29 cellular contexts compared by ENCODE assay signal in genomic region chr20:62572980-62573379, GRCh38.
"Had no signal": no experiment of that assay in that cellular context is flagged by ENCODE, and none has a peak within 500 bp of the region (broad histone marks: within the 10 kb centered on the region; RNA-seq: fewer than 3 reads in every experiment).

No MANE protein-coding gene starts in this region.

- H3K4me3 ChIP-seq: hepatocyte, transverse colon had no signal

- H3K36me3 Mint-ChIP-seq: activated naive CD8-positive, alpha-beta T cell; mesothelial cell of epicardium; naive thymus-derived CD4-positive, alpha-beta T cell had no signal

- H3K9me3 ChIP-seq: transverse colon had no signal

- H2AFZ ChIP-seq: hepatocyte, parathyroid adenoma had no signal

- FAIRE-seq: bronchial epithelial cell, colon, endometrium, frontal cortex, keratinocyte had no signal

- H3K27ac ChIP-seq: epithelial cell of prostate, hepatocyte, parathyroid adenoma, transverse colon had no signal

- H3K4me1 Mint-ChIP-seq: central memory CD8-positive, alpha-beta T cell; mesothelial cell of epicardium had no signal

- H3K4me2 ChIP-seq: hepatocyte had no signal

- H3K79me2 ChIP-seq: hepatocyte, parathyroid adenoma had no signal

- H3K4me1 ChIP-seq: transverse colon had no signal

- H3K9ac ChIP-seq: parathyroid adenoma had no signal

- H3K9me3 Mint-ChIP-seq: activated T-cell treated with anti-CD3 and anti-CD28 coated beads, Interleukin-2, amount 50 U/mL, for 4 hours; activated T-helper 2 cell treated with anti-CD3 and anti-CD28 coated beads, Interferon-gamma antibody, Interleukin-2, Interleukin-4, amounts not matched to agents 10 μg/mL and 5 μg/mL and 100 μg/mL, durations not matched to agents 14 hours and 24 hours and 36 hours; central memory CD8-positive, alpha-beta T cell; mesothelial cell of epicardium had no signal

- ATAC-seq: activated T-cell treated with anti-CD3 and anti-CD28 coated beads, Interleukin-2, amount 50 U/mL, for 4 hours; left cardiac atrium; naive thymus-derived CD4-positive, alpha-beta T cell; right cardiac atrium; WTC11 had no signal

- DNase-seq: activated CD4-positive, alpha-beta memory T cell treated with anti-CD3 and anti-CD28 coated beads, Interleukin-2, amount 10 ng/mL, durations not matched to agents 7 days and 5 days; activated CD4-positive, alpha-beta T cell treated with anti-CD3 and anti-CD28 coated beads for 1 hour; activated CD4-positive, alpha-beta T cell treated with anti-CD3 and anti-CD28 coated beads, Interleukin-2, amount 10 ng/mL, durations not matched to agents 7 days and 5 days; activated CD8-positive, alpha-beta memory T cell treated with anti-CD3 and anti-CD28 coated beads, Interleukin-2, amount 50 U/mL, for 48 hours; activated T-cell treated with anti-CD3 and anti-CD28 coated beads, Interleukin-2, amount 50 U/mL, for 4 hours; anterior cingulate cortex; effector CD8-positive, alpha-beta T cell; left cardiac atrium; mammary epithelial cell; naive thymus-derived CD4-positive, alpha-beta T cell; occipital lobe; right cardiac atrium; stimulated activated CD4-positive, alpha-beta T cell treated with anti-CD3 and anti-CD28 coated beads, Interleukin-2, amount 100 ng/mL, for 48 hours; stimulated activated naive CD4-positive, alpha-beta T cell treated with Interleukin-2 at 50 U/mL for 16 hours; T-helper 2 cell; transverse colon had no signal

- H3K4me3 Mint-ChIP-seq: activated CD4-positive, alpha-beta memory T cell treated with anti-CD3 and anti-CD28 coated beads, Interleukin-2, amount 10 ng/mL, durations not matched to agents 7 days and 5 days; activated CD4-positive, alpha-beta T cell treated with anti-CD3 and anti-CD28 coated beads, Interleukin-2, amount 10 ng/mL, durations not matched to agents 7 days and 5 days; activated naive CD8-positive, alpha-beta T cell; activated T-cell treated with anti-CD3 and anti-CD28 coated beads, Interleukin-2, amount 50 U/mL, for 4 hours; central memory CD8-positive, alpha-beta T cell; mesothelial cell of epicardium; naive thymus-derived CD4-positive, alpha-beta T cell; WTC11 had no signal

- H3K36me3 ChIP-seq: transverse colon had no signal

- H3K27ac Mint-ChIP-seq: activated CD4-positive, alpha-beta memory T cell treated with anti-CD3 and anti-CD28 coated beads, Interleukin-2, amount 10 ng/mL, durations not matched to agents 7 days and 5 days; activated CD4-positive, alpha-beta T cell treated with anti-CD3 and anti-CD28 coated beads, Interleukin-2, amount 10 ng/mL, durations not matched to agents 7 days and 5 days; activated naive CD8-positive, alpha-beta T cell; activated T-helper 2 cell treated with anti-CD3 and anti-CD28 coated beads, Interferon-gamma antibody, Interleukin-2, Interleukin-4, amounts not matched to agents 10 μg/mL and 5 μg/mL and 100 μg/mL, durations not matched to agents 14 hours and 24 hours and 36 hours; mesothelial cell of epicardium; naive thymus-derived CD4-positive, alpha-beta T cell; WTC11 had no signal
